In the genomic region with DNA sequence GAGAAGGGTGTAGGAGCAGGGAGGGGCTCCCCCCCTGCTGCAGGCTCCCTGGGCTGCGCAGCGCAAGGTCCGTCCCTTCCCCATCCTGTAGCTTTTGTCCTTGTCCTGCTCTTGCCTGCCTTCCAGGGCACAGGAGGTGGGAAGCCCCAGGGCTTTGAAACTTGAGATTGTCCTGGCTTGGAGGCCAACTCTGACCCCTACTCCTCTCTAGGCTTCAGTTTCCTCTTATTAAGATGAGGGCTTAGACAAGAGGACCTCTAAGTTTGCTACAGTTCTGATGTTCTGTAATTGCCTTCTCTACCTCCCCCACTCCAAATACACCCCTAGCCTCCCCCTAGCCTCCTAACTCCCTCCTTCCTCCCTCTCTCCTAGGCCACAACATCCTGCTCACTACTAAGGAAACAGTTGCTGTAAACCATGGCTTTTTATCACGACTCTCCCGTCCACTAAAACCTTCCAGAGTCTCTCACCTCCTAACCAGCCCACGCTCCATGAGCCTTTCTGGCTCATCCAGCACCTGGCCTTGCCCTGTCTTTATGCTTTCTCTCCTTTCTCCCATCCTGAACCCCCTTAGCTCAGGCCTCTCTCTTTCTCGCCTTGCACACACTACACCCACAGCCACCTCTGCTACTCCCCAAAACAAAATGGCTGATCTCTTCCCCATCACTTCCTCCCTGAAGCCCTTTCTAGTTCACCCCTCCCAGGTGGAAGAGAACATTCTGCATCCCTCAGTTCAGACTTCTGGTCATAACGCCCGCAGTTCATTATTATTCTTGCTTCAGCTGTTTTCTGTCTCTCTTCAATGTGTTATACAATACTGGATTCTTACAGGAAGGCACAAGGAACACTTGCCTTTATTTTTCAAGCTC, we compare ENCODE assay signal across 8 cellular contexts. TPM values are rescaled to one million over a fixed set of nuclear protein-coding genes. Genes with fewer than 3 reads are reported as not detected.
DNase-seq lines count a peak whose midpoint lies in the region; TF ChIP-seq lines count a peak whose summit lies in the region.

No MANE protein-coding gene starts in this region.

- H3K9me3 ChIP-seq in KOPT-K1 (ENCODE audit: insufficient read depth, low read length, poor library complexity, severe bottlenecking) (no peaks in the 10 kb centered on the region), colonic mucosa (no peaks in the 10 kb centered on the region), muscle layer of colon (ENCODE audit: low read length) (no peaks in the 10 kb centered on the region)

- no peak for TF ChIP-seq CTCF in colonic mucosa (IDR thresholded peaks at IDR 0.05)

- H3K27me3 ChIP-seq in colonic mucosa (no peaks in the 10 kb centered on the region), muscle layer of colon (ENCODE audit: control insufficient read depth in 1 of 2, insufficient read depth in 2 of 2, low read length in 2 of 2) (no peaks in the 10 kb centered on the region)

- H3K27ac ChIP-seq in KOPT-K1 (ENCODE audit: low read depth, low read length, poor library complexity, severe bottlenecking), result peak overlapping the region; percentile 96
- H3K27ac ChIP-seq in colonic mucosa, result peak overlapping the region; percentile 65
- H3K27ac ChIP-seq in muscle layer of colon (ENCODE audit: low read depth, low read length), result peak overlapping the region; percentile 39

- peak; percentile 42 for DNase-seq in DMS53 (lab: John Stamatoyannopoulos, UW)
- no peak for DNase-seq in DMS53 treated with DMSO at 0.1 percent for 48 hours (lab: John Stamatoyannopoulos, UW; ENCODE audit: unreplicated experiment)
- DNase-seq in colonic mucosa, result no peak
- no peak for DNase-seq in CD1c-positive myeloid dendritic cell (ENCODE audit: extremely low spot score)
- no peak for DNase-seq in activated CD8-positive, alpha-beta memory T cell treated with anti-CD3 and anti-CD28 coated beads, Interleukin-2, amount 50 U/mL, for 48 hours
- DNase-seq in cerebellar nuclear complex (lab: John Stamatoyannopoulos, UW), result no peak

- H3K36me3 ChIP-seq in KOPT-K1 (ENCODE audit: insufficient read depth, low read length), result peaks cover 6% of the 10 kb centered on the region; the same call in 1 of the 2 replicates
- no peaks in the 10 kb centered on the region for H3K36me3 ChIP-seq in colonic mucosa
- no peaks in the 10 kb centered on the region for H3K36me3 ChIP-seq in muscle layer of colon (ENCODE audit: insufficient read depth, low read length)

- H3K4me1 ChIP-seq in colonic mucosa, result no peaks in the 10 kb centered on the region
- peaks cover 17% of the 10 kb centered on the region for H3K4me1 ChIP-seq in muscle layer of colon (ENCODE audit: insufficient read depth, low read length)

- intact Hi-C loops in colonic mucosa (cut with DNase I), result loop anchor here (5.0 kb wide), 1 partner anchor 132 kb away; no protein-coding TSS in a partner anchor

- H3K4me3 ChIP-seq in colonic mucosa (peak overlapping the region; percentile 36), muscle layer of colon (ENCODE audit: low read depth in 1 of 2, low read length in 2 of 2) (peak overlapping the region in 1 of 2 donors; percentile 69)

- H3K9ac ChIP-seq in colonic mucosa (ENCODE audit: low read depth in 2 of 2, low read length in 2 of 2), result peak overlapping the region; percentile 57 to 75
- H3K9ac ChIP-seq in muscle layer of colon (ENCODE audit: low read length), result no peak overlapping the region

RNA-seq across cellular contexts. Expression of a gene that starts 10.2 kb away (rescaled TPM):
- 1 to 10 TPM; 4.1 to 4.2 TPM for total RNA-seq in colonic mucosa

RNA-seq across cellular contexts. Expression of a gene that starts 13.4 kb away (rescaled TPM):
- total RNA-seq in colonic mucosa, result not detected

RNA-seq across cellular contexts. Expression of a gene that starts 24.1 kb away (rescaled TPM):
- under 1 TPM in 1 of 2 donors, not detected in 1; 0.22 TPM for total RNA-seq in colonic mucosa

RNA-seq across cellular contexts. Expression of a gene that starts 43.3 kb away (rescaled TPM):
- total RNA-seq in colonic mucosa, result 10 to 100 TPM; 25.0 to 34.2 TPM

RNA-seq across cellular contexts. Expression of a gene that starts 43.9 kb away (rescaled TPM):
- 10 to 100 TPM; 21.2 to 24.5 TPM for total RNA-seq in colonic mucosa

Comparison
In these comparisons a context has a peak if more than half of its experiments do, and no peak if none do; other contexts are left out.
1. H3K27ac ChIP-seq: peak in every context shown above with its lines; median percentile 96 in KOPT-K1; 65 in colonic mucosa; 39 in muscle layer of colon.